ENCODE assay signal across 1 cellular context in the genomic region with DNA sequence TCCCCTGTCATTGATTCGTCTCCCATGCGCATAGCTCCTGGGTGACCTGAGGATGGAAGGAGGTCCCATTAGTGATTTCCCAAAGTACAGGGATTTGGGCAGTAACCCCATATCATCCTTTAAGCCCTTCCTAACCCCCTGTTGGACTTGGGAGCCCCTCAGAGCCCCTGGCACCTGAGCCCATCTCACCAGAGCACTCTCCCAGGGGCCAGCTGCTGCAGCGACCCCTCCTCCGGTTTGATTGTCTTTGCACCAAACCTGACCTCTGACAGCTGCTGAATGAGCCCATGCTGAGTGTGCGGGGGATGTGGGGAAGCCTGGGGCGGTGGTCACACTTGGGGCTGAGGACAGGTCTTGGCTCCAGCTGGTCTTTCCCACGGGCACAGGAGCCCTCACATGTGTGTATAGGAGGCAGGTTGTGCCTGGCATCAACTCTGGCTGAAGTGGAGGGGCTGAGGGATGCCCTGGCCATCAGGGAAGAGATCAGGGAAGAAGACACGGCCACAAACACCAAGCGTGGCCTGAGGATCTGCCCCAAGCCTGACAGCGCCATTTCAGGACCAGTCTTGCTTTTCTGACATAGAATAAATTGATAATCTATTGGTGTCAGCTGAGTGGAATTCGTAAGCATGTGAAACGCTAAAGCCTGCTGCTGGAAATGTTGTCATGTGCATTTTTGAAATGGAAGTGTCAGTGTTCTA.
TF ChIP-seq lines count a peak whose summit lies in the region.

No MANE protein-coding gene starts in this region.

TF ChIP-seq in H1, 55 proteins besides CTCF, POLR2A, EP300 and RAD21 (continued from another document):
- TF ChIP-seq, protein P1, sequence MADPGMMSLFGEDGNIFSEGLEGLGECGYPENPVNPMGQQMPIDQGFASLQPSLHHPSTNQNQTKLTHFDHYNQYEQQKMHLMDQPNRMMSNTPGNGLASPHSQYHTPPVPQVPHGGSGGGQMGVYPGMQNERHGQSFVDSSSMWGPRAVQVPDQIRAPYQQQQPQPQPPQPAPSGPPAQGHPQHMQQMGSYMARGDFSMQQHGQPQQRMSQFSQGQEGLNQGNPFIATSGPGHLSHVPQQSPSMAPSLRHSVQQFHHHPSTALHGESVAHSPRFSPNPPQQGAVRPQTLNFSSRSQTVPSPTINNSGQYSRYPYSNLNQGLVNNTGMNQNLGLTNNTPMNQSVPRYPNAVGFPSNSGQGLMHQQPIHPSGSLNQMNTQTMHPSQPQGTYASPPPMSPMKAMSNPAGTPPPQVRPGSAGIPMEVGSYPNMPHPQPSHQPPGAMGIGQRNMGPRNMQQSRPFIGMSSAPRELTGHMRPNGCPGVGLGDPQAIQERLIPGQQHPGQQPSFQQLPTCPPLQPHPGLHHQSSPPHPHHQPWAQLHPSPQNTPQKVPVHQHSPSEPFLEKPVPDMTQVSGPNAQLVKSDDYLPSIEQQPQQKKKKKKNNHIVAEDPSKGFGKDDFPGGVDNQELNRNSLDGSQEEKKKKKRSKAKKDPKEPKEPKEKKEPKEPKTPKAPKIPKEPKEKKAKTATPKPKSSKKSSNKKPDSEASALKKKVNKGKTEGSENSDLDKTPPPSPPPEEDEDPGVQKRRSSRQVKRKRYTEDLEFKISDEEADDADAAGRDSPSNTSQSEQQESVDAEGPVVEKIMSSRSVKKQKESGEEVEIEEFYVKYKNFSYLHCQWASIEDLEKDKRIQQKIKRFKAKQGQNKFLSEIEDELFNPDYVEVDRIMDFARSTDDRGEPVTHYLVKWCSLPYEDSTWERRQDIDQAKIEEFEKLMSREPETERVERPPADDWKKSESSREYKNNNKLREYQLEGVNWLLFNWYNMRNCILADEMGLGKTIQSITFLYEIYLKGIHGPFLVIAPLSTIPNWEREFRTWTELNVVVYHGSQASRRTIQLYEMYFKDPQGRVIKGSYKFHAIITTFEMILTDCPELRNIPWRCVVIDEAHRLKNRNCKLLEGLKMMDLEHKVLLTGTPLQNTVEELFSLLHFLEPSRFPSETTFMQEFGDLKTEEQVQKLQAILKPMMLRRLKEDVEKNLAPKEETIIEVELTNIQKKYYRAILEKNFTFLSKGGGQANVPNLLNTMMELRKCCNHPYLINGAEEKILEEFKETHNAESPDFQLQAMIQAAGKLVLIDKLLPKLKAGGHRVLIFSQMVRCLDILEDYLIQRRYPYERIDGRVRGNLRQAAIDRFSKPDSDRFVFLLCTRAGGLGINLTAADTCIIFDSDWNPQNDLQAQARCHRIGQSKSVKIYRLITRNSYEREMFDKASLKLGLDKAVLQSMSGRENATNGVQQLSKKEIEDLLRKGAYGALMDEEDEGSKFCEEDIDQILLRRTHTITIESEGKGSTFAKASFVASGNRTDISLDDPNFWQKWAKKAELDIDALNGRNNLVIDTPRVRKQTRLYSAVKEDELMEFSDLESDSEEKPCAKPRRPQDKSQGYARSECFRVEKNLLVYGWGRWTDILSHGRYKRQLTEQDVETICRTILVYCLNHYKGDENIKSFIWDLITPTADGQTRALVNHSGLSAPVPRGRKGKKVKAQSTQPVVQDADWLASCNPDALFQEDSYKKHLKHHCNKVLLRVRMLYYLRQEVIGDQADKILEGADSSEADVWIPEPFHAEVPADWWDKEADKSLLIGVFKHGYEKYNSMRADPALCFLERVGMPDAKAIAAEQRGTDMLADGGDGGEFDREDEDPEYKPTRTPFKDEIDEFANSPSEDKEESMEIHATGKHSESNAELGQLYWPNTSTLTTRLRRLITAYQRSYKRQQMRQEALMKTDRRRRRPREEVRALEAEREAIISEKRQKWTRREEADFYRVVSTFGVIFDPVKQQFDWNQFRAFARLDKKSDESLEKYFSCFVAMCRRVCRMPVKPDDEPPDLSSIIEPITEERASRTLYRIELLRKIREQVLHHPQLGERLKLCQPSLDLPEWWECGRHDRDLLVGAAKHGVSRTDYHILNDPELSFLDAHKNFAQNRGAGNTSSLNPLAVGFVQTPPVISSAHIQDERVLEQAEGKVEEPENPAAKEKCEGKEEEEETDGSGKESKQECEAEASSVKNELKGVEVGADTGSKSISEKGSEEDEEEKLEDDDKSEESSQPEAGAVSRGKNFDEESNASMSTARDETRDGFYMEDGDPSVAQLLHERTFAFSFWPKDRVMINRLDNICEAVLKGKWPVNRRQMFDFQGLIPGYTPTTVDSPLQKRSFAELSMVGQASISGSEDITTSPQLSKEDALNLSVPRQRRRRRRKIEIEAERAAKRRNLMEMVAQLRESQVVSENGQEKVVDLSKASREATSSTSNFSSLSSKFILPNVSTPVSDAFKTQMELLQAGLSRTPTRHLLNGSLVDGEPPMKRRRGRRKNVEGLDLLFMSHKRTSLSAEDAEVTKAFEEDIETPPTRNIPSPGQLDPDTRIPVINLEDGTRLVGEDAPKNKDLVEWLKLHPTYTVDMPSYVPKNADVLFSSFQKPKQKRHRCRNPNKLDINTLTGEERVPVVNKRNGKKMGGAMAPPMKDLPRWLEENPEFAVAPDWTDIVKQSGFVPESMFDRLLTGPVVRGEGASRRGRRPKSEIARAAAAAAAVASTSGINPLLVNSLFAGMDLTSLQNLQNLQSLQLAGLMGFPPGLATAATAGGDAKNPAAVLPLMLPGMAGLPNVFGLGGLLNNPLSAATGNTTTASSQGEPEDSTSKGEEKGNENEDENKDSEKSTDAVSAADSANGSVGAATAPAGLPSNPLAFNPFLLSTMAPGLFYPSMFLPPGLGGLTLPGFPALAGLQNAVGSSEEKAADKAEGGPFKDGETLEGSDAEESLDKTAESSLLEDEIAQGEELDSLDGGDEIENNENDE (IDR thresholded peaks at IDR 0.05; ENCODE audit: insufficient replicate concordance, low read length): no peak
- TF ChIP-seq SP1 (IDR thresholded peaks at IDR 0.05; ENCODE audit: low read depth, low read length): no peak
- no peak for TF ChIP-seq BRCA1 (IDR thresholded peaks at IDR 0.05; ENCODE audit: low read depth, low read length)
- TF ChIP-seq POLR2AphosphoS5 (IDR thresholded peaks at IDR 0.05; ENCODE audit: low read depth, low read length): no peak
- no peak for TF ChIP-seq FOSL1 (IDR thresholded peaks at IDR 0.05; ENCODE audit: insufficient read depth, low read depth, low read length)
- TF ChIP-seq SIRT6 (IDR thresholded peaks at IDR 0.05; ENCODE audit: low read length): no peak
- TF ChIP-seq HDAC2 (IDR thresholded peaks at IDR 0.05; ENCODE audit: borderline replicate concordance in 1 of 2, low read depth in 2 of 2, low read length in 2 of 2): no peak
